In genomic region chr7:21256310-21256877, GRCh38 we compare ENCODE assay signal across 8 cellular contexts.
DNase-seq lines count a peak whose midpoint lies in the region; ATAC-seq, FAIRE-seq and TF ChIP-seq lines count a peak whose summit lies in the region.

No MANE protein-coding gene starts in this region.

- peak; percentile 74 for TF ChIP-seq RAD21 in neural cell (conservative IDR thresholded peaks at IDR 0.05)

- H3K27me3 ChIP-seq in OCI-LY3 (ENCODE audit: low read depth, low read length) (peaks cover 20% of the 10 kb centered on the region), neural cell (ENCODE audit: insufficient read depth, low read depth, low read length) (no peaks in the 10 kb centered on the region), uterus (peaks cover 0 to 17% of the 10 kb centered on the region in 2 donors)

- peaks cover 3% of the 10 kb centered on the region; the same call in 1 of the 2 replicates for H3K4me1 ChIP-seq in OCI-LY3 (ENCODE audit: low read length)
- no peaks in the 10 kb centered on the region for H3K4me1 ChIP-seq in uterus

- H3K27ac ChIP-seq in OCI-LY3 (ENCODE audit: low read length), result no peak overlapping the region
- H3K27ac ChIP-seq in neural cell (ENCODE audit: low read length), result no peak overlapping the region
- H3K27ac ChIP-seq in uterus, result no peak overlapping the region

- H4K20me1 ChIP-seq in OCI-LY3 (ENCODE audit: insufficient read depth, low read length), result no peaks in the 10 kb centered on the region
- no peaks in the 10 kb centered on the region for H4K20me1 ChIP-seq in neural cell (ENCODE audit: insufficient read depth)

- intact Hi-C loops in uterus (cut with DNase I; ENCODE audit: low total_unique reads), result no loop called here

- H3K27me3 Mint-ChIP-seq in HFFc6 (ENCODE audit: insufficient read depth), result peaks cover 8% of the 10 kb centered on the region; the same call in 1 of the 2 replicates

- no peaks in the 10 kb centered on the region for H3K4me1 Mint-ChIP-seq in HFFc6 (ENCODE audit: low read depth)

- H3K79me2 ChIP-seq in OCI-LY3 (ENCODE audit: low read length) (no peaks in the 10 kb centered on the region), neural cell (replicated peaks; ENCODE audit: insufficient read depth, low read length) (no peaks in the 10 kb centered on the region)

- no peak overlapping the region for H3K4me3 Mint-ChIP-seq in HFFc6

- ATAC-seq in GM21717 (IDR thresholded peaks at IDR 0.05; ENCODE audit: unreplicated experiment), result no peak

- H3K4me3 ChIP-seq in OCI-LY3 (ENCODE audit: low read length) (no peak overlapping the region), neural cell (ENCODE audit: low read length) (no peak overlapping the region), uterus (no peak overlapping the region)

- H3F3A ChIP-seq in neural cell (ENCODE audit: insufficient read depth, low read length, poor library complexity, severe bottlenecking), result no peaks in the 10 kb centered on the region

- TF ChIP-seq EP300 in neural cell (conservative IDR thresholded peaks at IDR 0.05; ENCODE audit: poor library complexity, severe bottlenecking), result no peak

- TF ChIP-seq CTCF in D721Med (IDR thresholded peaks at IDR 0.05; ENCODE audit: insufficient read depth, missing control alignments) (peak; percentile 52), HFFc6 (IDR thresholded peaks at IDR 0.05) (peak; percentile 79), OCI-LY3 (IDR thresholded peaks at IDR 0.05; ENCODE audit: low read depth, low read length) (peak; percentile 63), neural cell (IDR thresholded peaks at IDR 0.05; ENCODE audit: poor library complexity, severe bottlenecking) (peak; percentile 70), uterus (IDR thresholded peaks at IDR 0.05) (no peak)

- H3K9me3 ChIP-seq in OCI-LY3 (ENCODE audit: insufficient read depth, low read length) (no peaks in the 10 kb centered on the region), neural cell (ENCODE audit: low read length) (no peaks in the 10 kb centered on the region), uterus (no peaks in the 10 kb centered on the region)

- no peak for FAIRE-seq in D721Med (lab: Jason Lieb, UNC)

- no peaks in the 10 kb centered on the region for H3K9me3 Mint-ChIP-seq in HFFc6

- DNase-seq in D721Med (ENCODE audit: insufficient read length, low spot score) (no peak), HFFc6 (peak; percentile 18), dedifferentiated amniotic fluid mesenchymal stem cell (ENCODE audit: extremely low spot score) (peak; percentile 50), uterus (no peak), NCI-H187 (lab: John Stamatoyannopoulos, UW) (no peak)

- no peak overlapping the region for H3K9ac ChIP-seq in OCI-LY3 (ENCODE audit: low read length)
- no peak overlapping the region for H3K9ac ChIP-seq in neural cell (ENCODE audit: low read length)

- H3K9me2 ChIP-seq in neural cell (ENCODE audit: insufficient read depth, low read length), result no peaks in the 10 kb centered on the region

- no peak overlapping the region for H3K27ac Mint-ChIP-seq in HFFc6

- H2AFZ ChIP-seq in OCI-LY3 (ENCODE audit: low read depth, low read length), result no peak overlapping the region
- H2AFZ ChIP-seq in neural cell (ENCODE audit: low read depth, low read length), result no peak overlapping the region

- H3K4me2 ChIP-seq in OCI-LY3 (ENCODE audit: low read length), result no peak overlapping the region
- no peak overlapping the region for H3K4me2 ChIP-seq in neural cell (ENCODE audit: low read length)

- H3K36me3 Mint-ChIP-seq in HFFc6 (ENCODE audit: low read depth), result no peaks in the 10 kb centered on the region

- no peak for TF ChIP-seq POLR2A in uterus (IDR thresholded peaks at IDR 0.05)

- H3K36me3 ChIP-seq in OCI-LY3 (replicated peaks; ENCODE audit: low read depth, low read length) (no peaks in the 10 kb centered on the region), neural cell (ENCODE audit: insufficient read depth, low read length) (no peaks in the 10 kb centered on the region), uterus (no peaks in the 10 kb centered on the region)

TF ChIP-seq in neural cell, 6 proteins besides CTCF, POLR2A, EP300 and RAD21:
- TF ChIP-seq SMC3 (conservative IDR thresholded peaks at IDR 0.05; ENCODE audit: poor library complexity), result peak; percentile 85
- TF ChIP-seq EZH2 (IDR thresholded peaks at IDR 0.05; ENCODE audit: borderline replicate concordance, insufficient read depth, low read length, poor library complexity, severe bottlenecking), result no peak
- no peak for TF ChIP-seq TAF1 (IDR thresholded peaks at IDR 0.05; ENCODE audit: low read depth)

Comparison
In these comparisons a context has a peak if more than half of its experiments do, and no peak if none do; other contexts are left out.
1. DNase-seq: peak in HFFc6 (single experiment) and dedifferentiated amniotic fluid mesenchymal stem cell (single experiment); none in D721Med (single experiment), uterus (0 of 2) and NCI-H187 (0 of 2).
2. CTCF ChIP-seq: peak in D721Med (single experiment), HFFc6 (single experiment), OCI-LY3 (single experiment) and neural cell (single experiment); none in uterus (0 of 4).